Comparison of ENCODE assay signal across 8 cellular contexts in genomic region chr11:113796663-113797259, GRCh38. TPM values are rescaled to one million over a fixed set of nuclear protein-coding genes. Genes with fewer than 3 reads are reported as not detected.
DNase-seq lines count a peak whose midpoint lies in the region; ATAC-seq and TF ChIP-seq lines count a peak whose summit lies in the region.

No MANE protein-coding gene starts in this region.

- intact Hi-C loops in breast epithelium (cut with DNase I; ENCODE audit: low total_unique reads), result no loop called here

- no peak for TF ChIP-seq EP300 in upper lobe of left lung (IDR thresholded peaks at IDR 0.05)

- no peaks in the 10 kb centered on the region for H3K9me3 ChIP-seq in breast epithelium
- no peaks in the 10 kb centered on the region for H3K9me3 ChIP-seq in upper lobe of left lung

- no peaks in the 10 kb centered on the region for H3K4me1 ChIP-seq in breast epithelium
- no peaks in the 10 kb centered on the region for H3K4me1 ChIP-seq in upper lobe of left lung

- H3K27ac ChIP-seq in breast epithelium (no peak overlapping the region), upper lobe of left lung (no peak overlapping the region)

- peak; percentile 55 for ATAC-seq in HG03025 (IDR thresholded peaks at IDR 0.05; ENCODE audit: low FRiP score, unreplicated experiment)
- peak; percentile 100 for ATAC-seq in left lobe of liver
- peak; percentile 71 to 79 for ATAC-seq in upper lobe of left lung (ENCODE audit: low FRiP score in 2 of 2)
- no peak for ATAC-seq in HG03196 (IDR thresholded peaks at IDR 0.05; ENCODE audit: unreplicated experiment)

- TF ChIP-seq CTCF in AG09309 (IDR thresholded peaks at IDR 0.05; ENCODE audit: control insufficient read depth, insufficient read depth, low read depth, low read length, missing control alignments), result peak; percentile 70
- peak; percentile 63 for TF ChIP-seq CTCF in GM12865 (IDR thresholded peaks at IDR 0.05; ENCODE audit: insufficient read depth, low read depth, low read length, missing control alignments)
- peak; percentile 34 to 66 (median 62) for TF ChIP-seq CTCF in breast epithelium (IDR thresholded peaks at IDR 0.05)
- TF ChIP-seq CTCF in upper lobe of left lung (IDR thresholded peaks at IDR 0.05), result peak; percentile 32 to 57 (median 44)

- H3K27me3 ChIP-seq in breast epithelium (no peaks in the 10 kb centered on the region), upper lobe of left lung (no peaks in the 10 kb centered on the region)

- no peak for DNase-seq in AG09309 (ENCODE audit: low read depth)
- DNase-seq in GM12865 (ENCODE audit: low read depth), result peak; percentile 33
- peak; percentile 57 for DNase-seq in NCI-H774 (lab: John Stamatoyannopoulos, UW)
- DNase-seq in breast epithelium (ENCODE audit: low spot score in 2 of 2), result no peak
- no peak for DNase-seq in left lobe of liver (ENCODE audit: low spot score)
- no peak for DNase-seq in upper lobe of left lung

- H3K4me3 ChIP-seq in AG09309 (ENCODE audit: control insufficient read depth, low read depth, low read length) (no peak overlapping the region), GM12865 (ENCODE audit: low read depth, low read length) (no peak overlapping the region), breast epithelium (no peak overlapping the region), upper lobe of left lung (no peak overlapping the region)

- WGBS in upper lobe of left lung, 2 donors, result 69 to 74% methylated on average over 3 of the region's 3 CpGs

- peaks cover 10% of the 10 kb centered on the region for H3K36me3 ChIP-seq in breast epithelium
- H3K36me3 ChIP-seq in upper lobe of left lung, result peaks cover 3 to 27% (median 14%) of the 10 kb centered on the region in 4 donors

- TF ChIP-seq POLR2A in breast epithelium (IDR thresholded peaks at IDR 0.05) (no peak), upper lobe of left lung (IDR thresholded peaks at IDR 0.05) (no peak)

RNA-seq across cellular contexts. Expression of gene CLDN25, which starts 17.2 kb away (rescaled TPM):
- total RNA-seq in breast epithelium (not detected), left lobe of liver (not detected), upper lobe of left lung (not detected)

RNA-seq across cellular contexts. Expression of gene ZW10, which starts 23.3 kb away (rescaled TPM):
- total RNA-seq in breast epithelium (10 to 100 TPM; 11.5 to 20.8 (median 18.7) TPM), left lobe of liver (6.3 TPM), upper lobe of left lung (10 to 100 TPM in 2 of 6 donors, 1 to 10 TPM in 4; 6.7 to 13.8 (median 9.8) TPM)

Comparison
In these comparisons a context has a peak if more than half of its experiments do, and no peak if none do; other contexts are left out.
1. DNase-seq: peak in GM12865 (single experiment) and NCI-H774 (single experiment); none in AG09309 (single experiment), breast epithelium (0 of 2), left lobe of liver (single experiment) and upper lobe of left lung (0 of 2).
2. Peak in every context shown above with its lines, with median percentiles within 50 percentile points of each other: CTCF ChIP-seq.